ENCODE assay signal across 1 cellular context in genomic region chr19:36150586-36150985, GRCh38.
TF ChIP-seq lines count a peak whose summit lies in the region.

No MANE protein-coding gene starts in this region.

TF ChIP-seq in GM23338, 12 proteins besides CTCF, POLR2A, EP300 and RAD21 (continued from another document):
- TF ChIP-seq ZNF462 (CRISPR knock-in tag; IDR thresholded peaks at IDR 0.05) (no peak), POLR2AphosphoS5 (IDR thresholded peaks at IDR 0.05; ENCODE audit: low read depth) (no peak), STAT1 (IDR thresholded peaks at IDR 0.05; ENCODE audit: unreplicated experiment) (no peak), REST (IDR thresholded peaks at IDR 0.05; ENCODE audit: unreplicated experiment) (no peak), EZH2 (IDR thresholded peaks at IDR 0.05; ENCODE audit: low read depth, unreplicated experiment) (no peak), JUNB (IDR thresholded peaks at IDR 0.05; ENCODE audit: unreplicated experiment) (no peak), ZNF331 (CRISPR knock-in tag; IDR thresholded peaks at IDR 0.05; ENCODE audit: low read depth) (no peak), ZNF114 (CRISPR knock-in tag; IDR thresholded peaks at IDR 0.05) (no peak), CREB1 (CRISPR knock-in tag; IDR thresholded peaks at IDR 0.05; ENCODE audit: low read depth) (no peak)
